Comparison of ENCODE assay signal across 27 cellular contexts in the genomic region with DNA sequence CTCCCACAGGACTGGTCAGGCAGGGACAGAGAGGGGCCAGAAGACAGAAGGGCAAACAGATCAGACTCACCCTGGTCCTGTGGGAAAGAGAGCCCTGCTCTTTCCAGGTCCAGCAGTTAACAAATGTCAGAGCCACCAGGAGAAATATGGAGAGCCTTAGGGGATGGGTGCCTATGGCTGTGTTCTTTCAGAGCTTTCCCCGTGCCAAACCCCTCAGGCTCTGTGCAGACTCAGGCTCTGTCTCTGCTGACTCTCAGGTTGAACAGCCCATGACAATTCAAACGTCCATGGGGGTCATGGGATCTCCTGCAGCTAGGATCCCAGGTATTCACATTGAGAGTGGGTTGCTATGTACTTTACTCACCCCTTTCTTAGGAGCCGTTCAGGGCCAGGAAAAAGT.
"Had no signal": no experiment of that assay in that cellular context is flagged by ENCODE, and none has a peak within 500 bp of the region (broad histone marks: within the 10 kb centered on the region; RNA-seq: fewer than 3 reads in every experiment).

No MANE protein-coding gene starts in this region.

- ATAC-seq: activated naive CD4-positive, alpha-beta T cell treated with anti-CD3 and anti-CD28 coated beads, Interleukin-2, amount 50 U/mL, for 72 hours; activated T-cell treated with anti-CD3 and anti-CD28 coated beads, Interleukin-2, amount 50 U/mL, for 72 hours; effector memory CD8-positive, alpha-beta T cell; foreskin keratinocyte; gastrocnemius medialis had no signal

- H3K27ac ChIP-seq: brain microvascular endothelial cell, esophagus muscularis mucosa, foreskin keratinocyte, gastrocnemius medialis had no signal

- H3K27ac Mint-ChIP-seq: activated CD4-positive, alpha-beta memory T cell treated with anti-CD3 and anti-CD28 coated beads, Interleukin-2, amount 10 ng/mL, durations not matched to agents 7 days and 5 days; activated CD4-positive, alpha-beta T cell treated with anti-CD3 and anti-CD28 coated beads, Interleukin-2, amount 10 ng/mL, durations not matched to agents 7 days and 5 days; activated naive CD4-positive, alpha-beta T cell treated with anti-CD3 and anti-CD28 coated beads, Interleukin-2, amount 10 ng/mL, durations not matched to agents 7 days and 5 days; activated naive CD4-positive, alpha-beta T cell treated with anti-CD3 and anti-CD28 coated beads, Interleukin-2, amount 50 U/mL, for 72 hours; activated naive CD8-positive, alpha-beta T cell treated with anti-CD3 and anti-CD28 coated beads, Interleukin-2, amount 10 ng/mL, durations not matched to agents 7 days and 5 days; activated T-cell treated with anti-CD3 and anti-CD28 coated beads, Interleukin-2, amount 50 U/mL, for 24 hours; effector memory CD8-positive, alpha-beta T cell had no signal

- H3K4me1 ChIP-seq: esophagus muscularis mucosa, foreskin keratinocyte, gastrocnemius medialis had no signal

- H3K27me3 Mint-ChIP-seq: activated CD4-positive, alpha-beta memory T cell treated with anti-CD3 and anti-CD28 coated beads, Interleukin-2, amount 10 ng/mL, durations not matched to agents 7 days and 5 days; activated CD4-positive, alpha-beta T cell treated with anti-CD3 and anti-CD28 coated beads, Interleukin-2, amount 10 ng/mL, durations not matched to agents 7 days and 5 days; activated naive CD4-positive, alpha-beta T cell treated with anti-CD3 and anti-CD28 coated beads, Interleukin-2, amount 10 ng/mL, durations not matched to agents 7 days and 5 days had no signal

- H3K4me3 ChIP-seq: esophagus muscularis mucosa, gastrocnemius medialis had no signal

- H3K4me3 Mint-ChIP-seq: activated CD4-positive, alpha-beta memory T cell treated with anti-CD3 and anti-CD28 coated beads, Interleukin-2, amount 10 ng/mL, durations not matched to agents 7 days and 5 days; activated CD4-positive, alpha-beta T cell treated with anti-CD3 and anti-CD28 coated beads, Interleukin-2, amount 10 ng/mL, durations not matched to agents 7 days and 5 days; activated naive CD4-positive, alpha-beta T cell treated with anti-CD3 and anti-CD28 coated beads, Interleukin-2, amount 10 ng/mL, durations not matched to agents 7 days and 5 days; activated naive CD8-positive, alpha-beta T cell treated with anti-CD3 and anti-CD28 coated beads, Interleukin-2, amount 10 ng/mL, durations not matched to agents 7 days and 5 days; activated T-cell treated with anti-CD3 and anti-CD28 coated beads, Interleukin-2, amount 50 U/mL, for 24 hours; activated T-cell treated with anti-CD3 and anti-CD28 coated beads, Interleukin-2, amount 50 U/mL, for 72 hours; effector memory CD8-positive, alpha-beta T cell had no signal

- H3K9me3 Mint-ChIP-seq: activated CD4-positive, alpha-beta T cell treated with anti-CD3 and anti-CD28 coated beads, Interleukin-2, amount 10 ng/mL, durations not matched to agents 7 days and 5 days; activated naive CD4-positive, alpha-beta T cell treated with anti-CD3 and anti-CD28 coated beads, Interleukin-2, amount 10 ng/mL, durations not matched to agents 7 days and 5 days; activated naive CD8-positive, alpha-beta T cell treated with anti-CD3 and anti-CD28 coated beads, Interleukin-2, amount 10 ng/mL, durations not matched to agents 7 days and 5 days; activated T-cell treated with anti-CD3 and anti-CD28 coated beads, Interleukin-2, amount 50 U/mL, for 72 hours; effector memory CD8-positive, alpha-beta T cell had no signal

- FAIRE-seq: astrocyte, colon had no signal

- H3K27me3 ChIP-seq: brain microvascular endothelial cell, esophagus muscularis mucosa, foreskin keratinocyte, gastrocnemius medialis had no signal

- H3K9me3 ChIP-seq: gastrocnemius medialis had no signal

- H3K4me1 Mint-ChIP-seq: activated CD4-positive, alpha-beta memory T cell treated with anti-CD3 and anti-CD28 coated beads, Interleukin-2, amount 10 ng/mL, durations not matched to agents 7 days and 5 days; activated CD4-positive, alpha-beta T cell treated with anti-CD3 and anti-CD28 coated beads, Interleukin-2, amount 10 ng/mL, durations not matched to agents 7 days and 5 days; activated naive CD4-positive, alpha-beta T cell treated with anti-CD3 and anti-CD28 coated beads, Interleukin-2, amount 10 ng/mL, durations not matched to agents 7 days and 5 days; activated naive CD8-positive, alpha-beta T cell treated with anti-CD3 and anti-CD28 coated beads, Interleukin-2, amount 10 ng/mL, durations not matched to agents 7 days and 5 days had no signal

- H3K36me3 Mint-ChIP-seq: activated naive CD4-positive, alpha-beta T cell treated with anti-CD3 and anti-CD28 coated beads, Interleukin-2, amount 10 ng/mL, durations not matched to agents 7 days and 5 days; activated naive CD8-positive, alpha-beta T cell treated with anti-CD3 and anti-CD28 coated beads, Interleukin-2, amount 10 ng/mL, durations not matched to agents 7 days and 5 days had no signal

- DNase-seq: activated CD4-positive, alpha-beta memory T cell treated with anti-CD3 and anti-CD28 coated beads, Interleukin-2, amount 10 ng/mL, durations not matched to agents 7 days and 5 days; activated CD4-positive, alpha-beta T cell treated with anti-CD3 and anti-CD28 coated beads for 1 hour; activated CD4-positive, alpha-beta T cell treated with anti-CD3 and anti-CD28 coated beads for 4 hours; activated CD4-positive, alpha-beta T cell treated with anti-CD3 and anti-CD28 coated beads, Interleukin-2, amount 10 ng/mL, durations not matched to agents 7 days and 5 days; activated CD4-positive, alpha-beta T cell treated with anti-CD3 and anti-CD28 coated beads, Interleukin-2, amount 50 U/mL, for 4 hours; activated CD8-positive, alpha-beta memory T cell treated with anti-CD3 and anti-CD28 coated beads, Interleukin-2, amount 50 U/mL, for 48 hours; activated gamma-delta T cell; activated naive CD4-positive, alpha-beta T cell; activated naive CD4-positive, alpha-beta T cell treated with anti-CD3 and anti-CD28 coated beads, Interleukin-2, amount 10 ng/mL, durations not matched to agents 7 days and 5 days; activated naive CD8-positive, alpha-beta T cell treated with anti-CD3 and anti-CD28 coated beads, Interleukin-2, amount 10 ng/mL, durations not matched to agents 7 days and 5 days; activated T-cell treated with anti-CD3 and anti-CD28 coated beads for 4 hours; activated T-cell treated with anti-CD3 and anti-CD28 coated beads, Interleukin-2, amount 50 U/mL, for 24 hours; activated T-cell treated with anti-CD3 and anti-CD28 coated beads, Interleukin-2, amount 50 U/mL, for 72 hours; brain microvascular endothelial cell; caudate nucleus; cortex of kidney; dermis blood vessel endothelial cell; effector CD4-positive, alpha-beta T cell; effector memory CD8-positive, alpha-beta T cell; erythroblast; foreskin keratinocyte; gastrocnemius medialis; T-helper 2 cell had no signal

- H3K36me3 ChIP-seq: brain microvascular endothelial cell, esophagus muscularis mucosa, gastrocnemius medialis had no signal
